ENCODE assay signal across 1 cellular context in genomic region chr20:17960927-17961599, GRCh38.
TF ChIP-seq lines count a peak whose summit lies in the region.

No MANE protein-coding gene starts in this region.

TF ChIP-seq in HepG2, 621 proteins besides CTCF, POLR2A, EP300 and RAD21 (continued from another document and continues in another):
- TF ChIP-seq ZNF644 (CRISPR knock-in tag; IDR thresholded peaks at IDR 0.05; ENCODE audit: low read depth) = peak; percentile 80
- TF ChIP-seq ZNF782 (CRISPR knock-in tag; IDR thresholded peaks at IDR 0.05; ENCODE audit: borderline replicate concordance) = no peak
- TF ChIP-seq HNRNPL (IDR thresholded peaks at IDR 0.05; ENCODE audit: low read depth, low read length) = 0 out of 2 replicates have a peak, but pooled peaks have one; percentile 31
- no peak for TF ChIP-seq SNAPC5 (CRISPR knock-in tag; IDR thresholded peaks at IDR 0.05; ENCODE audit: borderline replicate concordance)
- TF ChIP-seq MIER2 (CRISPR knock-in tag; IDR thresholded peaks at IDR 0.05) = peak; percentile 74; the same call in 1 of the 2 replicates
- TF ChIP-seq ZNF883 (CRISPR knock-in tag; IDR thresholded peaks at IDR 0.05; ENCODE audit: not compliant biosample characterization) = no peak
- no peak for TF ChIP-seq FOXC1 (CRISPR knock-in tag; IDR thresholded peaks at IDR 0.05; ENCODE audit: borderline replicate concordance)
- TF ChIP-seq ZNF670 (CRISPR knock-in tag; IDR thresholded peaks at IDR 0.05; ENCODE audit: borderline replicate concordance) = peak; percentile 48; the same call in 1 of the 2 replicates
- no peak for TF ChIP-seq DBP (CRISPR knock-in tag; IDR thresholded peaks at IDR 0.05; ENCODE audit: not compliant biosample characterization)
- TF ChIP-seq RBM22 (optimal IDR thresholded peaks at IDR 0.05; ENCODE audit: low read length) = peak; percentile 99
- TF ChIP-seq THRA (CRISPR knock-in tag; IDR thresholded peaks at IDR 0.05; ENCODE audit: borderline replicate concordance) = no peak
- TF ChIP-seq MEIS2 (CRISPR knock-in tag; IDR thresholded peaks at IDR 0.05) = 0 out of 2 replicates have a peak, but pooled peaks have one; percentile 56
- peak; percentile 75 for TF ChIP-seq PHF21A (CRISPR knock-in tag; IDR thresholded peaks at IDR 0.05)
- TF ChIP-seq HOXA3 (CRISPR knock-in tag; IDR thresholded peaks at IDR 0.05) = peak; percentile 78
- TF ChIP-seq MIER3 (CRISPR knock-in tag; IDR thresholded peaks at IDR 0.05; ENCODE audit: borderline replicate concordance) = peak; percentile 73; the same call in 1 of the 2 replicates
- TF ChIP-seq MXD3 (CRISPR knock-in tag; IDR thresholded peaks at IDR 0.05) = no peak
- no peak for TF ChIP-seq ZNF891 (CRISPR knock-in tag; IDR thresholded peaks at IDR 0.05)
- no peak for TF ChIP-seq HCFC1 (IDR thresholded peaks at IDR 0.05; ENCODE audit: low read depth, low read length)
- no peak for TF ChIP-seq HNRNPLL (IDR thresholded peaks at IDR 0.05; ENCODE audit: low read depth, low read length, poor library complexity, severe bottlenecking)
- TF ChIP-seq ONECUT2 (CRISPR knock-in tag; IDR thresholded peaks at IDR 0.05) = 0 out of 2 replicates have a peak, but pooled peaks have one; percentile 42
- no peak for TF ChIP-seq GABPA (IDR thresholded peaks at IDR 0.05; ENCODE audit: low read depth, low read length)
- TF ChIP-seq GABPA (CRISPR knock-in tag; IDR thresholded peaks at IDR 0.05; ENCODE audit: low read depth) = no peak; the same call in 1 of the 2 replicates
- no peak for TF ChIP-seq NFIB (CRISPR knock-in tag; IDR thresholded peaks at IDR 0.05; ENCODE audit: borderline replicate concordance)
- no peak for TF ChIP-seq ZNF704 (CRISPR knock-in tag; IDR thresholded peaks at IDR 0.05; ENCODE audit: borderline replicate concordance)
- no peak for TF ChIP-seq ZNF709 (CRISPR knock-in tag; IDR thresholded peaks at IDR 0.05)
- no peak for TF ChIP-seq MEF2D (CRISPR knock-in tag; IDR thresholded peaks at IDR 0.05)
- peak; percentile 97 for TF ChIP-seq ZSCAN20 (CRISPR knock-in tag; IDR thresholded peaks at IDR 0.05; ENCODE audit: borderline replicate concordance)
- TF ChIP-seq GATA4 (IDR thresholded peaks at IDR 0.05; ENCODE audit: borderline replicate concordance, low read depth) = no peak
- TF ChIP-seq ZNF841 (CRISPR knock-in tag; IDR thresholded peaks at IDR 0.05; ENCODE audit: borderline replicate concordance) = no peak
- TF ChIP-seq CERS6 (CRISPR knock-in tag; IDR thresholded peaks at IDR 0.05) = no peak
- TF ChIP-seq CREM (IDR thresholded peaks at IDR 0.05) = peak; percentile 76; the same call in 1 of the 2 replicates
- no peak for TF ChIP-seq CREM (CRISPR knock-in tag; IDR thresholded peaks at IDR 0.05)
- no peak for TF ChIP-seq TBP (CRISPR knock-in tag; IDR thresholded peaks at IDR 0.05)
- no peak for TF ChIP-seq RBM39 (IDR thresholded peaks at IDR 0.05; ENCODE audit: low read depth, low read length, poor library complexity, severe bottlenecking)
- no peak for TF ChIP-seq NPAS2 (CRISPR knock-in tag; IDR thresholded peaks at IDR 0.05; ENCODE audit: borderline replicate concordance)
- TF ChIP-seq ZNF687 (CRISPR knock-in tag; IDR thresholded peaks at IDR 0.05) = no peak
- TF ChIP-seq PATZ1 (CRISPR knock-in tag; IDR thresholded peaks at IDR 0.05) = peak; percentile 67
- no peak for TF ChIP-seq ARNT2 (CRISPR knock-in tag; IDR thresholded peaks at IDR 0.05; ENCODE audit: low read depth)
- no peak for TF ChIP-seq GMEB2 (CRISPR knock-in tag; IDR thresholded peaks at IDR 0.05; ENCODE audit: low read depth)
- peak; percentile 62; the same call in 1 of the 2 replicates for TF ChIP-seq MED13 (CRISPR knock-in tag; IDR thresholded peaks at IDR 0.05)
- TF ChIP-seq THAP9 (CRISPR knock-in tag; IDR thresholded peaks at IDR 0.05; ENCODE audit: borderline replicate concordance) = no peak
- TF ChIP-seq SALL2 (CRISPR knock-in tag; IDR thresholded peaks at IDR 0.05) = 0 out of 2 replicates have a peak, but pooled peaks have one; percentile 29
- no peak for TF ChIP-seq SP4 (CRISPR knock-in tag; IDR thresholded peaks at IDR 0.05)
- TF ChIP-seq TEF (CRISPR knock-in tag; IDR thresholded peaks at IDR 0.05) = no peak
- no peak for TF ChIP-seq RAD51 (IDR thresholded peaks at IDR 0.05; ENCODE audit: borderline replicate concordance)
- TF ChIP-seq ISL2 (CRISPR knock-in tag; IDR thresholded peaks at IDR 0.05) = peak; percentile 88
- no peak; the same call in 1 of the 2 replicates for TF ChIP-seq KDM5A (IDR thresholded peaks at IDR 0.05; ENCODE audit: borderline replicate concordance, low read length)
- no peak for TF ChIP-seq RBFOX2 (IDR thresholded peaks at IDR 0.05; ENCODE audit: low read depth, low read length)
- peak; percentile 87 for TF ChIP-seq ZNF331 (CRISPR knock-in tag; IDR thresholded peaks at IDR 0.05)
